Comparison of ENCODE assay signal across 28 cellular contexts in the genomic region with DNA sequence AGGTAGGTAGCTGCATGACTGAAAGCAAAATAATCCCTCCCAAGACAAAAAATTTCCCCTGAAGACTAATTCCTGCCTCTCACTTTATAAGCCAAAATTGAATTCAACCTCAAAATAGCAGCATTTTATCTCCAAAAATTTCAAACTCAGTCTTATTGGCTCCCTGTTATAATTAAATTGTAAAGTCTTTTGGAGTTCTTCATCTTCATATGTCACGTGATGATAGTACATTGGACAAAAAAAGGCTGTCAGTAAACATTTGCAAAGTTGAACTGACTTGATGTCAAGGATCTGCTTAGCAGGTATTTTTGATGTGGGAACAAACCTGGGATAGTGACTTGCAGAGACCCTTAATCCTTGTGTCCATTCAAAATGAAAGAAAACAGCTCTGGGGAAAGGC.
"Had no signal": no experiment of that assay in that cellular context is flagged by ENCODE, and none has a peak within 500 bp of the region (broad histone marks: within the 10 kb centered on the region; RNA-seq: fewer than 3 reads in every experiment).

No MANE protein-coding gene starts in this region.

- H3K4me1 ChIP-seq: neural progenitor cell, parathyroid adenoma, psoas muscle, spleen, suprapubic skin, testis, tibial artery, upper lobe of right lung, uterus had no signal

- H3K9ac ChIP-seq: neural progenitor cell, parathyroid adenoma had no signal

- H3K36me3 ChIP-seq: neural progenitor cell, ovary, spleen, suprapubic skin, tibial artery, transverse colon, upper lobe of right lung, uterus had no signal

- H2AFZ ChIP-seq: neural progenitor cell, parathyroid adenoma had no signal

- H3K27ac ChIP-seq: neural progenitor cell, ovary, parathyroid adenoma, psoas muscle, skin epidermis, spleen, suprapubic skin, testis, tibial artery, upper lobe of right lung, uterus had no signal

- H3K79me2 ChIP-seq: parathyroid adenoma had no signal

- H3K4me3 ChIP-seq: neural progenitor cell, ovary, psoas muscle, skin epidermis, smooth muscle cell, spleen, suprapubic skin, testis, tibial artery, transverse colon, upper lobe of right lung, uterus had no signal

- DNase-seq: natural killer cell; occipital lobe; ovary; posterior cingulate gyrus; psoas muscle; right cardiac atrium; spleen; stimulated activated CD4-positive, alpha-beta T cell treated with anti-CD3 and anti-CD28 coated beads, Interleukin-12 subunit alpha, Interleukin-12 subunit beta, amount 100 ng/mL, for 4 hours; stimulated activated CD4-positive, alpha-beta T cell treated with anti-CD3 and anti-CD28 coated beads, Interleukin-1b, Interleukin-23, amount 100 ng/mL, for 48 hours; stimulated activated CD4-positive, alpha-beta T cell treated with anti-CD3 and anti-CD28 coated beads, Interleukin-4, amount 100 ng/mL, for 1 hour; stimulated activated CD4-positive, alpha-beta T cell treated with anti-CD3 and anti-CD28 coated beads, Interleukin-4, amount 100 ng/mL, for 4 hours; stimulated activated CD8-positive, alpha-beta memory T cell treated with anti-CD3 and anti-CD28 coated beads, Interleukin-4, amount 100 ng/mL, for 48 hours; stimulated activated naive CD4-positive, alpha-beta T cell; stimulated activated naive CD8-positive, alpha-beta T cell treated with anti-CD3 and anti-CD28 coated beads, Interleukin-15, amount 100 ng/mL, for 72 hours; stimulated activated naive CD8-positive, alpha-beta T cell treated with anti-CD3 and anti-CD28 coated beads, Interleukin-15, Interleukin-2, amounts not matched to agents 100 U/mL and 50 U/mL, for 24 hours; substantia nigra; testis; tibial artery; transverse colon; upper lobe of right lung; uterus had no signal

- H3K27me3 ChIP-seq: neural progenitor cell, ovary, spleen, suprapubic skin, testis, tibial artery, transverse colon, upper lobe of right lung, uterus had no signal

- H3K9me3 ChIP-seq: ovary, testis, uterus had no signal

- H3K4me2 ChIP-seq: neural progenitor cell, smooth muscle cell had no signal

- ATAC-seq: natural killer cell; psoas muscle; right cardiac atrium; sciatic nerve; stimulated activated memory B cell treated with anti-CD40 and anti-IgM and Interleukin-4, amounts not matched to agents 10 μg/mL and 1 μg/mL and 100 μg/mL, for 72 hours; stimulated activated naive CD8-positive, alpha-beta T cell treated with anti-CD3 and anti-CD28 coated beads, Interleukin-15, amount 100 ng/mL, for 72 hours; stimulated activated naive CD8-positive, alpha-beta T cell treated with anti-CD3 and anti-CD28 coated beads, Interleukin-15, Interleukin-2, amounts not matched to agents 100 U/mL and 50 U/mL, for 24 hours; upper lobe of right lung had no signal
